In the genomic region with DNA sequence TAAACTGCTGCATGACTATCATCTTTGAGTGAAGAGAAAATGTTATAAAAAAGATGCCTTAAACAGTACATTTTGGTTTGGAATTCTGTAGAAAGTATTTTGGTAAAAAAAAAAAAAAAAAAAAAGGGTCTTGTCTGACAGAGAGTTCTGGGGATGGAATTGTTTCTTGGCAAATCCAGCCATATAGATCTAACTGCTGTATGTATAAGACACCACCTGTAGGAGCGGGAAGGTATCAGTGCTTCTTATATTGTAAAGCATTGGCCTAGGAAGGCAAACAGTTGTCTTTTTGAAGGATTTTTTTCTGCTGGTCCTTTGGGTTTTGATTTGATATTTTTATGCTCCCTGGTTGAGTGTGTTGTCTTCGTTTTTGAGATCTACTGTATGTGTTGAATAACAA, we compare ENCODE assay signal across 11 cellular contexts. TPM values are rescaled to one million over a fixed set of nuclear protein-coding genes. Genes with fewer than 3 reads are reported as not detected.
DNase-seq lines count a peak whose midpoint lies in the region; ATAC-seq and TF ChIP-seq lines count a peak whose summit lies in the region.
"Had no signal": no experiment of that assay in that cellular context is flagged by ENCODE, and none has a peak within 500 bp of the region (broad histone marks: within the 10 kb centered on the region; RNA-seq: fewer than 3 reads in every experiment).

No MANE protein-coding gene starts in this region.

- H3K27me3 ChIP-seq in vagina, result no peaks in the 10 kb centered on the region
- H3K27me3 ChIP-seq: esophagus muscularis mucosa, upper lobe of left lung had no signal

- no peaks in the 10 kb centered on the region for H3K9me3 ChIP-seq in vagina
- H3K9me3 ChIP-seq: esophagus muscularis mucosa had no signal

- ATAC-seq in natural killer cell (no peak), HG03108 (IDR thresholded peaks at IDR 0.05; ENCODE audit: unreplicated experiment) (no peak)

- H3K27me3 Mint-ChIP-seq in activated CD4-positive, alpha-beta T cell treated with anti-CD3 and anti-CD28 coated beads, Interleukin-2, amount 10 ng/mL, durations not matched to agents 24 days and 14 days, result peaks cover 16% of the 10 kb centered on the region
- H3K27me3 Mint-ChIP-seq in HFFc6 (ENCODE audit: insufficient read depth), result no peaks in the 10 kb centered on the region
- H3K27me3 Mint-ChIP-seq in activated T-helper 1 cell treated with anti-CD3 and anti-CD28 coated beads, Interleukin-12 subunit alpha, Interleukin-12 subunit beta, Interleukin-2, Interleukin-4 antibody, amounts not matched to agents 30 ng/mL and 10 ng/mL and 1 ng/mL, durations not matched to agents 14 hours and 24 hours and 36 hours (ENCODE audit: insufficient read depth), result peaks cover 17% of the 10 kb centered on the region
- peaks cover 5 to 6% of the 10 kb centered on the region in 2 donors for H3K27me3 Mint-ChIP-seq in natural killer cell (ENCODE audit: low read depth in 2 of 2)

- intact Hi-C loops in activated CD4-positive, alpha-beta T cell treated with anti-CD3 and anti-CD28 coated beads, Interleukin-2, amount 10 ng/mL, durations not matched to agents 24 days and 14 days (cut with micrococcal nuclease), result loop anchor here (10.0 kb wide), 2 partner anchors 372 to 588 kb away; a partner anchor contains a TSS
- intact Hi-C loops in activated T-helper 1 cell treated with anti-CD3 and anti-CD28 coated beads, Interleukin-12 subunit alpha, Interleukin-12 subunit beta, Interleukin-2, Interleukin-4 antibody, amounts not matched to agents 30 ng/mL and 10 ng/mL and 1 ng/mL, durations not matched to agents 14 hours and 24 hours and 36 hours (cut with micrococcal nuclease), result loop anchor here (1.0 to 10.0 kb wide), 3 partner anchors 8 to 1208 kb away; a partner anchor contains a TSS
- intact Hi-C loops in natural killer cell (cut with micrococcal nuclease) (no loop called here), vagina (cut with DNase I) (no loop called here)

- peak overlapping the region; percentile 26 for H3K4me3 Mint-ChIP-seq in activated CD4-positive, alpha-beta T cell treated with anti-CD3 and anti-CD28 coated beads, Interleukin-2, amount 10 ng/mL, durations not matched to agents 24 days and 14 days
- H3K4me3 Mint-ChIP-seq in HFFc6, result peak overlapping the region; percentile 38; the same call in 1 of the 2 replicates
- H3K4me3 Mint-ChIP-seq in activated T-helper 1 cell treated with anti-CD3 and anti-CD28 coated beads, Interleukin-12 subunit alpha, Interleukin-12 subunit beta, Interleukin-2, Interleukin-4 antibody, amounts not matched to agents 30 ng/mL and 10 ng/mL and 1 ng/mL, durations not matched to agents 14 hours and 24 hours and 36 hours, result peak overlapping the region; percentile 4
- peak overlapping the region; percentile 57 for H3K4me3 Mint-ChIP-seq in natural killer cell

- no peak for TF ChIP-seq POLR2A in vagina (IDR thresholded peaks at IDR 0.05)

- H3K9me3 Mint-ChIP-seq in activated CD4-positive, alpha-beta T cell treated with anti-CD3 and anti-CD28 coated beads, Interleukin-2, amount 10 ng/mL, durations not matched to agents 24 days and 14 days, result no peaks in the 10 kb centered on the region
- no peaks in the 10 kb centered on the region for H3K9me3 Mint-ChIP-seq in HFFc6
- H3K9me3 Mint-ChIP-seq in activated T-helper 1 cell treated with anti-CD3 and anti-CD28 coated beads, Interleukin-12 subunit alpha, Interleukin-12 subunit beta, Interleukin-2, Interleukin-4 antibody, amounts not matched to agents 30 ng/mL and 10 ng/mL and 1 ng/mL, durations not matched to agents 14 hours and 24 hours and 36 hours, result no peaks in the 10 kb centered on the region
- no peaks in the 10 kb centered on the region for H3K9me3 Mint-ChIP-seq in natural killer cell

- peaks cover 55% of the 10 kb centered on the region for H3K4me1 ChIP-seq in vagina

- no peaks in the 10 kb centered on the region for H3K36me3 ChIP-seq in vagina
- H3K36me3 ChIP-seq: esophagus muscularis mucosa, upper lobe of left lung had no signal

- H3K27ac Mint-ChIP-seq in activated CD4-positive, alpha-beta T cell treated with anti-CD3 and anti-CD28 coated beads, Interleukin-2, amount 10 ng/mL, durations not matched to agents 24 days and 14 days, result no peak overlapping the region
- H3K27ac Mint-ChIP-seq in HFFc6 (0 out of 2 replicates have a peak overlapping the region, but pooled peaks have one; percentile 6), natural killer cell (no peak overlapping the region)
- no peak overlapping the region for H3K27ac Mint-ChIP-seq in activated T-helper 1 cell treated with anti-CD3 and anti-CD28 coated beads, Interleukin-12 subunit alpha, Interleukin-12 subunit beta, Interleukin-2, Interleukin-4 antibody, amounts not matched to agents 30 ng/mL and 10 ng/mL and 1 ng/mL, durations not matched to agents 14 hours and 24 hours and 36 hours

- DNase-seq in activated CD4-positive, alpha-beta T cell treated with anti-CD3 and anti-CD28 coated beads, Interleukin-2, amount 10 ng/mL, durations not matched to agents 24 days and 14 days, result no peak
- no peak for DNase-seq in activated CD4-positive, alpha-beta T cell treated with anti-CD3 and anti-CD28 coated beads, Interleukin-2, amount 50 U/mL, for 1 hour
- DNase-seq in HFFc6 (no peak), natural killer cell (no peak), coronary artery (ENCODE audit: low spot score) (no peak), vagina (ENCODE audit: extremely low spot score in 2 of 2) (no peak)
- no peak for DNase-seq in activated T-helper 1 cell treated with anti-CD3 and anti-CD28 coated beads, Interleukin-12 subunit alpha, Interleukin-12 subunit beta, Interleukin-2, Interleukin-4 antibody, amounts not matched to agents 30 ng/mL and 10 ng/mL and 1 ng/mL, durations not matched to agents 14 hours and 24 hours and 36 hours (ENCODE audit: low spot score)
- DNase-seq: NCI-H1436 treated with DMSO at 0.1 percent for 48 hours, upper lobe of left lung had no signal

- H3K4me1 Mint-ChIP-seq in activated CD4-positive, alpha-beta T cell treated with anti-CD3 and anti-CD28 coated beads, Interleukin-2, amount 10 ng/mL, durations not matched to agents 24 days and 14 days, result peaks cover 45% of the 10 kb centered on the region
- H3K4me1 Mint-ChIP-seq in HFFc6 (ENCODE audit: low read depth) (peaks cover 68% of the 10 kb centered on the region), natural killer cell (peaks cover 38 to 56% of the 10 kb centered on the region in 2 donors)
- H3K4me1 Mint-ChIP-seq in activated T-helper 1 cell treated with anti-CD3 and anti-CD28 coated beads, Interleukin-12 subunit alpha, Interleukin-12 subunit beta, Interleukin-2, Interleukin-4 antibody, amounts not matched to agents 30 ng/mL and 10 ng/mL and 1 ng/mL, durations not matched to agents 14 hours and 24 hours and 36 hours (ENCODE audit: low read depth), result peaks cover 43% of the 10 kb centered on the region

- H3K4me3 ChIP-seq in coronary artery (no peak overlapping the region), vagina (no peak overlapping the region)

- TF ChIP-seq CTCF in HFFc6 (IDR thresholded peaks at IDR 0.05) (no peak), natural killer cell (IDR thresholded peaks at IDR 0.05) (no peak), coronary artery (IDR thresholded peaks at IDR 0.05) (no peak), vagina (IDR thresholded peaks at IDR 0.05) (no peak)

- no peak overlapping the region for H3K27ac ChIP-seq in coronary artery
- H3K27ac ChIP-seq in vagina, result no peak overlapping the region

- peaks cover 13% of the 10 kb centered on the region for H3K36me3 Mint-ChIP-seq in activated CD4-positive, alpha-beta T cell treated with anti-CD3 and anti-CD28 coated beads, Interleukin-2, amount 10 ng/mL, durations not matched to agents 24 days and 14 days (ENCODE audit: low read depth)
- peaks cover 14% of the 10 kb centered on the region for H3K36me3 Mint-ChIP-seq in HFFc6 (ENCODE audit: low read depth)
- peaks cover 3% of the 10 kb centered on the region for H3K36me3 Mint-ChIP-seq in activated T-helper 1 cell treated with anti-CD3 and anti-CD28 coated beads, Interleukin-12 subunit alpha, Interleukin-12 subunit beta, Interleukin-2, Interleukin-4 antibody, amounts not matched to agents 30 ng/mL and 10 ng/mL and 1 ng/mL, durations not matched to agents 14 hours and 24 hours and 36 hours (ENCODE audit: low read depth)
- no peaks in the 10 kb centered on the region for H3K36me3 Mint-ChIP-seq in natural killer cell

RNA-seq across cellular contexts. Expression of a gene that starts 2.8 kb away (rescaled TPM):
- total RNA-seq in activated CD4-positive, alpha-beta T cell treated with anti-CD3 and anti-CD28 coated beads, Interleukin-2, amount 10 ng/mL, durations not matched to agents 24 days and 14 days, result 11.1 and 12.0 TPM in 2 replicates
- 10 to 100 TPM; 21.1 to 26.1 (median 22.3) TPM for total RNA-seq in HFFc6 (2021; fragmentation: NEBNext Ultra II Directional; extraction: Animal tissue kit (Norgen Biotek cat#: 25700))
- total RNA-seq in activated T-helper 1 cell treated with anti-CD3 and anti-CD28 coated beads, Interleukin-12 subunit alpha, Interleukin-12 subunit beta, Interleukin-2, Interleukin-4 antibody, amounts not matched to agents 30 ng/mL and 10 ng/mL and 1 ng/mL, durations not matched to agents 14 hours and 24 hours and 36 hours, result 10.6 and 12.2 TPM in 2 replicates
- 10 to 100 TPM in 1 of 3 donors, 1 to 10 TPM in 2; 8.1 to 12.0 (median 9.8) TPM for total RNA-seq in natural killer cell
- total RNA-seq in vagina, result 29.7 TPM

RNA-seq across cellular contexts. Expression of a gene that starts 9.0 kb away (rescaled TPM):
- 2.8 TPM in 2 replicates for total RNA-seq in activated CD4-positive, alpha-beta T cell treated with anti-CD3 and anti-CD28 coated beads, Interleukin-2, amount 10 ng/mL, durations not matched to agents 24 days and 14 days
- total RNA-seq in HFFc6 (2021; fragmentation: NEBNext Ultra II Directional; extraction: Animal tissue kit (Norgen Biotek cat#: 25700)), result 1 to 10 TPM; 3.4 to 8.4 (median 4.1) TPM
- total RNA-seq in activated T-helper 1 cell treated with anti-CD3 and anti-CD28 coated beads, Interleukin-12 subunit alpha, Interleukin-12 subunit beta, Interleukin-2, Interleukin-4 antibody, amounts not matched to agents 30 ng/mL and 10 ng/mL and 1 ng/mL, durations not matched to agents 14 hours and 24 hours and 36 hours, result 2.5 and 3.5 TPM in 2 replicates
- total RNA-seq in natural killer cell (1 to 10 TPM; 2.2 to 4.0 (median 4.0) TPM), vagina (16.7 TPM)

RNA-seq across cellular contexts. Expression of a gene that starts 58.3 kb away (rescaled TPM):
- total RNA-seq in activated CD4-positive, alpha-beta T cell treated with anti-CD3 and anti-CD28 coated beads, Interleukin-2, amount 10 ng/mL, durations not matched to agents 24 days and 14 days, result 17.2 and 17.3 TPM in 2 replicates
- total RNA-seq in HFFc6 (2021; fragmentation: NEBNext Ultra II Directional; extraction: Animal tissue kit (Norgen Biotek cat#: 25700)), result 10 to 100 TPM; 11.6 to 16.7 (median 12.5) TPM
- total RNA-seq in activated T-helper 1 cell treated with anti-CD3 and anti-CD28 coated beads, Interleukin-12 subunit alpha, Interleukin-12 subunit beta, Interleukin-2, Interleukin-4 antibody, amounts not matched to agents 30 ng/mL and 10 ng/mL and 1 ng/mL, durations not matched to agents 14 hours and 24 hours and 36 hours, result 16.6 and 17.2 TPM in 2 replicates
- total RNA-seq in natural killer cell, result 1 to 10 TPM; 3.9 to 4.9 (median 4.2) TPM
- total RNA-seq in vagina, result 51.6 TPM

Comparison
In these comparisons a context has a peak if more than half of its experiments do, and no peak if none do; other contexts are left out.
1. H3K4me3 Mint-ChIP-seq: peak in every context shown above with its lines; median percentile 57 in natural killer cell; 38 in HFFc6; 26 in activated CD4-positive, alpha-beta T cell treated with anti-CD3 and anti-CD28 coated beads, Interleukin-2, amount 10 ng/mL, durations not matched to agents 24 days and 14 days; 4 in activated T-helper 1 cell treated with anti-CD3 and anti-CD28 coated beads, Interleukin-12 subunit alpha, Interleukin-12 subunit beta, Interleukin-2, Interleukin-4 antibody, amounts not matched to agents 30 ng/mL and 10 ng/mL and 1 ng/mL, durations not matched to agents 14 hours and 24 hours and 36 hours.
2. intact Hi-C loops: an anchor here in activated CD4-positive, alpha-beta T cell treated with anti-CD3 and anti-CD28 coated beads, Interleukin-2, amount 10 ng/mL, durations not matched to agents 24 days and 14 days (10.0 kb wide) and activated T-helper 1 cell treated with anti-CD3 and anti-CD28 coated beads, Interleukin-12 subunit alpha, Interleukin-12 subunit beta, Interleukin-2, Interleukin-4 antibody, amounts not matched to agents 30 ng/mL and 10 ng/mL and 1 ng/mL, durations not matched to agents 14 hours and 24 hours and 36 hours (1.0 to 10.0 kb wide); none called in natural killer cell and vagina.